In the genomic region with DNA sequence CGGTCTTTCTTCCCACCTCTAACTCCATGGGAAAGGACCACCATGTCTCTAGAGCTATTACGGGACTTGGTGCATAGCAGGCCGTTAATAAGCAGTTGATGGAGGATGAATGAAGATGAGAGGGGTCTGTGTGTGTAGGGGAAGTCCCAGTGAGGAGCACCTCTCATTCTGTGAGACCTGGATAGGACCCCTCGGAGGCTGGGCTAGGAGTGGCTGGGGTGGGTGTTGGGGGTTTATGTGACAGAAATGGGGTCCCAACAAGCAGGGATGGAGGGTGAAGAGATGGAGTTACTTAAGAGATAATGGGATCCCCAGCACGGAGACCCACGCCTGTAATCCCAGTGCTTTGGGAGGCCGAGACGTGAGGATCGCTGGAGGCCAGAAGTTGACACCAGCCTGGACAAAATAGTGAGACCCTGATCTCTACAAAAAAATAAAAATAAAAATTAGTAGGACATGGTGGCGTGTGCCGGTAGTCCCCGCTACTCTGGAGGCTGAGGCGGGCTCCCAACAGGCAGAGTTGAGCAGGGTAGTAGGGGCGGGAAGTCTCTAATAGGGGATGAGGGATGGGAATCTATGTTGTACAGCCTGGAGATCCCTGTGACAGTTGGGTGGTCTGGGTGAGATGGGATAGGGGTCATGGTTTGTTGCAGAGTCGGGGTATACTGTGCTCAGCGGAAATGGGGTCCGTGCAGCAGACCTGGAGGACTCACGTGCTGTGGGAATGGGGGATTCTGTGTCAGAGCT, we compare ENCODE assay signal across 1 cellular context.
TF ChIP-seq lines count a peak whose summit lies in the region.

No MANE protein-coding gene starts in this region.

TF ChIP-seq in GM12878, 131 proteins besides CTCF, POLR2A, EP300 and RAD21:
- TF ChIP-seq TARDBP (IDR thresholded peaks at IDR 0.05; ENCODE audit: borderline replicate concordance) (no peak), SREBF1 (IDR thresholded peaks at IDR 0.05; ENCODE audit: low read length) (no peak), ZBED1 (IDR thresholded peaks at IDR 0.05; ENCODE audit: borderline replicate concordance) (no peak), STAT3 (IDR thresholded peaks at IDR 0.05; ENCODE audit: low read depth, low read length) (no peak), SMC3 (IDR thresholded peaks at IDR 0.05; ENCODE audit: borderline replicate concordance, low read length) (no peak), FOS (IDR thresholded peaks at IDR 0.05; ENCODE audit: borderline replicate concordance, extremely low read depth, insufficient read length) (no peak), RCOR1 (conservative IDR thresholded peaks at IDR 0.05; ENCODE audit: low read depth, low read length) (no peak), GABPA (IDR thresholded peaks at IDR 0.05; ENCODE audit: low read depth) (no peak)
- TF ChIP-seq, protein P1, sequence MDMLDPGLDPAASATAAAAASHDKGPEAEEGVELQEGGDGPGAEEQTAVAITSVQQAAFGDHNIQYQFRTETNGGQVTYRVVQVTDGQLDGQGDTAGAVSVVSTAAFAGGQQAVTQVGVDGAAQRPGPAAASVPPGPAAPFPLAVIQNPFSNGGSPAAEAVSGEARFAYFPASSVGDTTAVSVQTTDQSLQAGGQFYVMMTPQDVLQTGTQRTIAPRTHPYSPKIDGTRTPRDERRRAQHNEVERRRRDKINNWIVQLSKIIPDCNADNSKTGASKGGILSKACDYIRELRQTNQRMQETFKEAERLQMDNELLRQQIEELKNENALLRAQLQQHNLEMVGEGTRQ (IDR thresholded peaks at IDR 0.05; ENCODE audit: borderline replicate concordance, low read depth, low read length) = no peak
- TF ChIP-seq, protein P2, sequence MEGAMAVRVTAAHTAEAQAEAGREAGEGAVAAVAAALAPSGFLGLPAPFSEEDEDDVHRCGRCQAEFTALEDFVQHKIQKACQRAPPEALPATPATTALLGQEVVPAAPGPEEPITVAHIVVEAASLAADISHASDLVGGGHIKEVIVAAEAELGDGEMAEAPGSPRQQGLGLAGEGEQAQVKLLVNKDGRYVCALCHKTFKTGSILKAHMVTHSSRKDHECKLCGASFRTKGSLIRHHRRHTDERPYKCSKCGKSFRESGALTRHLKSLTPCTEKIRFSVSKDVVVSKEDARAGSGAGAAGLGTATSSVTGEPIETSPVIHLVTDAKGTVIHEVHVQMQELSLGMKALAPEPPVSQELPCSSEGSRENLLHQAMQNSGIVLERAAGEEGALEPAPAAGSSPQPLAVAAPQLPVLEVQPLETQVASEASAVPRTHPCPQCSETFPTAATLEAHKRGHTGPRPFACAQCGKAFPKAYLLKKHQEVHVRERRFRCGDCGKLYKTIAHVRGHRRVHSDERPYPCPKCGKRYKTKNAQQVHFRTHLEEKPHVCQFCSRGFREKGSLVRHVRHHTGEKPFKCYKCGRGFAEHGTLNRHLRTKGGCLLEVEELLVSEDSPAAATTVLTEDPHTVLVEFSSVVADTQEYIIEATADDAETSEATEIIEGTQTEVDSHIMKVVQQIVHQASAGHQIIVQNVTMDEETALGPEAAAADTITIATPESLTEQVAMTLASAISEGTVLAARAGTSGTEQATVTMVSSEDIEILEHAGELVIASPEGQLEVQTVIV (IDR thresholded peaks at IDR 0.05; ENCODE audit: borderline replicate concordance, partially characterized antibody) = no peak
- TF ChIP-seq, protein P3, sequence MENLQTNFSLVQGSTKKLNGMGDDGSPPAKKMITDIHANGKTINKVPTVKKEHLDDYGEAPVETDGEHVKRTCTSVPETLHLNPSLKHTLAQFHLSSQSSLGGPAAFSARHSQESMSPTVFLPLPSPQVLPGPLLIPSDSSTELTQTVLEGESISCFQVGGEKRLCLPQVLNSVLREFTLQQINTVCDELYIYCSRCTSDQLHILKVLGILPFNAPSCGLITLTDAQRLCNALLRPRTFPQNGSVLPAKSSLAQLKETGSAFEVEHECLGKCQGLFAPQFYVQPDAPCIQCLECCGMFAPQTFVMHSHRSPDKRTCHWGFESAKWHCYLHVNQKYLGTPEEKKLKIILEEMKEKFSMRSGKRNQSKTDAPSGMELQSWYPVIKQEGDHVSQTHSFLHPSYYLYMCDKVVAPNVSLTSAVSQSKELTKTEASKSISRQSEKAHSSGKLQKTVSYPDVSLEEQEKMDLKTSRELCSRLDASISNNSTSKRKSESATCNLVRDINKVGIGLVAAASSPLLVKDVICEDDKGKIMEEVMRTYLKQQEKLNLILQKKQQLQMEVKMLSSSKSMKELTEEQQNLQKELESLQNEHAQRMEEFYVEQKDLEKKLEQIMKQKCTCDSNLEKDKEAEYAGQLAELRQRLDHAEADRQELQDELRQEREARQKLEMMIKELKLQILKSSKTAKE (IDR thresholded peaks at IDR 0.05; ENCODE audit: low read depth, poor library complexity, severe bottlenecking) = no peak
TF ChIP-seq in GM12878: peak in this region for 0.
